In the genomic region with DNA sequence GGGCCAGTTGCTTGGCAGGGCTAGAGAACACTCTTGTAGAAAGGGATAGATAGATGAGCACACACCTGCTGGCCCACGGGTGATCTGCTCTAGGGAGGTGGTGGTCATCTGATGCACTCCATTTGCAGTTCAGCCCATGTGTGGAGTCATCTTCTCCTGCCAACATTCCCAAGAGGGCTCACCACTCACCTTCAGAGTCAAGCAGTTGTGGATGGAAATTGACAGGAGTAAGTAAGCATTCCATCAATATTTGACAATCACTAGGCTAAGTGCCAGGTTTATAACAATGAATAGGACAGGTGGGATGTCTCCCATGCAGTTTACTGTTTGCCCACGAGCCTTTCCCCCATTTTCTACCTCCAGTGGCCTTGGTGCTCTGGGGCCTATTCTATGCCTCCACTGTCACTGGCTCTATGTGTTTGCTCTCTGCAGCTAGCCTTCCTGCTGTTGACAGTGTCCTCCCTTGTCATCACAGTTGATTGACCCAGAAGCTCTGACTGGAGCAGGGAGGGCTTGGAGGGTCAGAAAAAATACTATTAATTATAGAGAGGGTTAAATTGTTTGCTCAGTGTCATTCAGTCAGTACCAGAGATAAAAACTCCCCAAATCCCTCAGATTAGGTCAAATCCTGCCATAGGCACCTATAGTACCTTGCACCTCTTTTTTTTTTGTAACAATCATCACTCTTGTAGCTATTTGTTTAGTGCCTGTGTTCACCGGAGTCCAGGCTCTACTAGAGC, we compare ENCODE assay signal across 21 cellular contexts.
"Had no signal": no experiment of that assay in that cellular context is flagged by ENCODE, and none has a peak within 500 bp of the region (broad histone marks: within the 10 kb centered on the region; RNA-seq: fewer than 3 reads in every experiment).

No MANE protein-coding gene starts in this region.

- H3K4me3 Mint-ChIP-seq: activated CD4-positive, alpha-beta T cell treated with anti-CD3 and anti-CD28 coated beads, Interleukin-2, amount 10 ng/mL, durations not matched to agents 24 days and 14 days; activated CD8-positive, alpha-beta T cell treated with anti-CD3 and anti-CD28 coated beads, Interleukin-2, amount 10 ng/mL, durations not matched to agents 7 days and 5 days; neural progenitor cell; T-cell had no signal

- H3K27ac Mint-ChIP-seq: activated CD4-positive, alpha-beta T cell treated with anti-CD3 and anti-CD28 coated beads, Interleukin-2, amount 10 ng/mL, durations not matched to agents 24 days and 14 days; activated CD8-positive, alpha-beta T cell treated with anti-CD3 and anti-CD28 coated beads, Interleukin-2, amount 10 ng/mL, durations not matched to agents 7 days and 5 days; neural progenitor cell; progenitor cell of endocrine pancreas had no signal

- ATAC-seq: activated CD8-positive, alpha-beta T cell treated with anti-CD3 and anti-CD28 coated beads, Interleukin-2, amount 10 ng/mL, durations not matched to agents 7 days and 5 days; activated naive CD4-positive, alpha-beta T cell treated with anti-CD3 and anti-CD28 coated beads, Interleukin-2, amount 50 U/mL, for 72 hours; body of pancreas; left lobe of liver; T-cell had no signal

- H3K27me3 Mint-ChIP-seq: progenitor cell of endocrine pancreas, T-cell had no signal

- DNase-seq: activated CD4-positive, alpha-beta T cell treated with anti-CD3 and anti-CD28 coated beads, Interleukin-2, amount 10 ng/mL, durations not matched to agents 24 days and 14 days; activated CD4-positive, CD25-positive, alpha-beta regulatory T cell; activated CD8-positive, alpha-beta memory T cell treated with anti-CD3 and anti-CD28 coated beads, Interleukin-2, amount 50 U/mL, for 4 hours; activated CD8-positive, alpha-beta T cell treated with anti-CD3 and anti-CD28 coated beads, Interleukin-2, amount 10 ng/mL, durations not matched to agents 7 days and 5 days; activated effector memory CD4-positive, alpha-beta T cell treated with anti-CD3 and anti-CD28 coated beads, Interleukin-2, amount 50 U/mL, for 16 hours; activated T-cell treated with anti-CD3 and anti-CD28 coated beads, Interleukin-2, amount 50 U/mL, for 48 hours; body of pancreas; dorsolateral prefrontal cortex; foreskin fibroblast; hypothalamus; stimulated activated CD4-positive, alpha-beta T cell treated with anti-CD3 and anti-CD28 coated beads, Interleukin-2, amount 100 ng/mL, for 24 hours; stimulated activated naive CD4-positive, alpha-beta T cell treated with Interleukin-2 at 50 U/mL for 16 hours; T-cell; T-helper 9 cell; thyroid gland had no signal

- H3K9me3 Mint-ChIP-seq: activated naive CD4-positive, alpha-beta T cell treated with anti-CD3 and anti-CD28 coated beads, Interleukin-2, amount 50 U/mL, for 72 hours; neural progenitor cell; T-cell had no signal

- FAIRE-seq: colon, keratinocyte had no signal

- H3K36me3 Mint-ChIP-seq: activated naive CD4-positive, alpha-beta T cell treated with anti-CD3 and anti-CD28 coated beads, Interleukin-2, amount 50 U/mL, for 72 hours; neural progenitor cell; T-cell had no signal
